In the genomic region with DNA sequence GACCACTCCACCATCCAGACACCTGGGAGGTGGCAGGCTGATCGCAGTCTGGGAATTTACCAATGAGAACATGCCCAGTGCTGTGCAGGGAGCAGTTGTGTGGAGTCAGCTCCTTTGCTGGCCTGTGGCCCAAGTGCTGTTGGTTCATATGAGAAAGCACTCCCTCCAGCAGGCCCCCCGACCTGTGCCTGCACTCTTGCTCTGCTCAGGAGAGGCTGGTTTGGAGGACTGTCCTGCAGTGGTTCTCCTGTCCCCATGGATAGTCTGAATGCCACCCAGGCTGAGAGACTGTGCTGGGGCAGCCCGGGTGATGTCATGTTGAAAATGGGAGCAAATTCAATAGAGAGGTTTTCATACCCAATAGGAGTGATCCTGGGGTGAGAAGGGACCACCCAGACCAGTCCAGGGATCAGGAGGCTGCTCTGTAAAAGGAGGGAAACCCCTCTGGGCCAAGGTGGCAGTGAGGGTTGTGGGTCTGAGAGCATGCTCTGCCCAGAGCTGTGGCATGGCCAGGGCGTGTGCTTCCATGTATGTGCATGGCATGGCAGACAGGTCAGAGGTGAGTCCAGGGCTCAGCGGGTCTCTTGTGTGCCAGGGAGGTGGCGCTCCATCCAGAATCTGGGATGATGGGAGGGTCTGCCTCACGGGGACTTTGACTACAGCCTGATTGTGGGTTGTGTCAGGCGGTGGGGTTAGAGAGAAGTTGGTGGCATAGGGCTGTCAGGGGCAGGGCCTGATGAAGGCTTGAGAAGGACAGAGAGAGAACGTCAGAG, we compare ENCODE assay signal across 25 cellular contexts. TPM values are rescaled to one million over a fixed set of nuclear protein-coding genes. Genes with fewer than 3 reads are reported as not detected.
"Had no signal": no experiment of that assay in that cellular context is flagged by ENCODE, and none has a peak within 500 bp of the region (broad histone marks: within the 10 kb centered on the region; RNA-seq: fewer than 3 reads in every experiment).

No MANE protein-coding gene starts in this region.

- H3K9ac ChIP-seq: SK-N-SH had no signal

- H3K27ac Mint-ChIP-seq: activated naive CD4-positive, alpha-beta T cell treated with anti-CD3 and anti-CD28 coated beads, Interleukin-2, amount 50 U/mL, for 72 hours; activated naive CD8-positive, alpha-beta T cell treated with anti-CD3 and anti-CD28 coated beads, Interleukin-2, amount 50 U/mL, for 24 hours; activated T-cell treated with anti-CD3 and anti-CD28 coated beads, Interleukin-2, amount 50 U/mL, for 72 hours; activated T-helper 2 cell treated with anti-CD3 and anti-CD28 coated beads, Interferon-gamma antibody, Interleukin-2, Interleukin-4, amounts not matched to agents 10 μg/mL and 5 μg/mL and 100 μg/mL, durations not matched to agents 14 hours and 24 hours and 36 hours had no signal

- ATAC-seq: activated CD4-positive, CD25-positive, alpha-beta regulatory T cell treated with anti-CD3 and anti-CD28 coated beads, Interleukin-2, amount 50 U/mL, for 24 hours; activated naive CD4-positive, alpha-beta T cell treated with anti-CD3 and anti-CD28 coated beads, Interleukin-2, amount 50 U/mL, for 72 hours; activated naive CD8-positive, alpha-beta T cell treated with anti-CD3 and anti-CD28 coated beads, Interleukin-2, amount 50 U/mL, for 24 hours; activated T-cell treated with anti-CD3 and anti-CD28 coated beads, Interleukin-2, amount 50 U/mL, for 72 hours; body of pancreas had no signal

- H3K27me3 ChIP-seq: ascending aorta, body of pancreas, Peyer's patch had no signal

- H3K4me3 ChIP-seq: ascending aorta, body of pancreas, Peyer's patch, SJCRH30 had no signal

- H3K9me3 Mint-ChIP-seq: activated naive CD4-positive, alpha-beta T cell treated with anti-CD3 and anti-CD28 coated beads, Interleukin-2, amount 50 U/mL, for 72 hours; activated naive CD8-positive, alpha-beta T cell treated with anti-CD3 and anti-CD28 coated beads, Interleukin-2, amount 50 U/mL, for 24 hours; activated T-cell treated with anti-CD3 and anti-CD28 coated beads, Interleukin-2, amount 50 U/mL, for 72 hours; activated T-helper 2 cell treated with anti-CD3 and anti-CD28 coated beads, Interferon-gamma antibody, Interleukin-2, Interleukin-4, amounts not matched to agents 10 μg/mL and 5 μg/mL and 100 μg/mL, durations not matched to agents 14 hours and 24 hours and 36 hours had no signal

- H3K9me3 ChIP-seq: ascending aorta, body of pancreas, Peyer's patch, SJCRH30, SK-N-SH had no signal

- DNase-seq: activated CD4-positive, alpha-beta T cell treated with anti-CD3 and anti-CD28 coated beads for 4 hours; activated CD8-positive, alpha-beta memory T cell treated with anti-CD3 and anti-CD28 coated beads for 24 hours; activated naive CD4-positive, alpha-beta T cell treated with Interleukin-2 at 50 U/mL for 16 hours; activated naive CD8-positive, alpha-beta T cell treated with anti-CD3 and anti-CD28 coated beads, Interleukin-2, amount 50 U/mL, for 24 hours; activated T-cell treated with anti-CD3 and anti-CD28 coated beads, Interleukin-2, amount 50 U/mL, for 72 hours; amniotic stem cell; IMR-90; KBM-7; NCI-H1048; NCI-H146; NCI-H187 treated with DMSO at 0.1 percent for 48 hours; NCI-H2081 treated with DMSO at 0.1 percent for 48 hours; NCI-H446; NCI-H524; Peyer's patch; Right ventricle myocardium superior; SJCRH30; SK-N-SH; T-helper 1 cell had no signal

- H3K27me3 Mint-ChIP-seq: activated naive CD8-positive, alpha-beta T cell treated with anti-CD3 and anti-CD28 coated beads, Interleukin-2, amount 50 U/mL, for 24 hours had no signal

- H3K36me3 ChIP-seq: ascending aorta, Peyer's patch, SJCRH30 had no signal

- H3K4me3 Mint-ChIP-seq: activated naive CD8-positive, alpha-beta T cell treated with anti-CD3 and anti-CD28 coated beads, Interleukin-2, amount 50 U/mL, for 24 hours; activated T-cell treated with anti-CD3 and anti-CD28 coated beads, Interleukin-2, amount 50 U/mL, for 72 hours had no signal

- H3K27ac ChIP-seq: ascending aorta, body of pancreas, Peyer's patch, RWPE1, SJCRH30 had no signal

- H3K4me1 Mint-ChIP-seq: activated naive CD8-positive, alpha-beta T cell treated with anti-CD3 and anti-CD28 coated beads, Interleukin-2, amount 50 U/mL, for 24 hours had no signal

- H3K4me1 ChIP-seq: ascending aorta, body of pancreas, Peyer's patch, SJCRH30 had no signal

- H3K36me3 Mint-ChIP-seq: activated naive CD4-positive, alpha-beta T cell treated with anti-CD3 and anti-CD28 coated beads, Interleukin-2, amount 50 U/mL, for 72 hours had no signal

RNA-seq across cellular contexts. Expression of gene ADCY1, which starts 12.8 kb away (rescaled TPM):
- total RNA-seq: SJCRH30 had no signal
